In the genomic region with DNA sequence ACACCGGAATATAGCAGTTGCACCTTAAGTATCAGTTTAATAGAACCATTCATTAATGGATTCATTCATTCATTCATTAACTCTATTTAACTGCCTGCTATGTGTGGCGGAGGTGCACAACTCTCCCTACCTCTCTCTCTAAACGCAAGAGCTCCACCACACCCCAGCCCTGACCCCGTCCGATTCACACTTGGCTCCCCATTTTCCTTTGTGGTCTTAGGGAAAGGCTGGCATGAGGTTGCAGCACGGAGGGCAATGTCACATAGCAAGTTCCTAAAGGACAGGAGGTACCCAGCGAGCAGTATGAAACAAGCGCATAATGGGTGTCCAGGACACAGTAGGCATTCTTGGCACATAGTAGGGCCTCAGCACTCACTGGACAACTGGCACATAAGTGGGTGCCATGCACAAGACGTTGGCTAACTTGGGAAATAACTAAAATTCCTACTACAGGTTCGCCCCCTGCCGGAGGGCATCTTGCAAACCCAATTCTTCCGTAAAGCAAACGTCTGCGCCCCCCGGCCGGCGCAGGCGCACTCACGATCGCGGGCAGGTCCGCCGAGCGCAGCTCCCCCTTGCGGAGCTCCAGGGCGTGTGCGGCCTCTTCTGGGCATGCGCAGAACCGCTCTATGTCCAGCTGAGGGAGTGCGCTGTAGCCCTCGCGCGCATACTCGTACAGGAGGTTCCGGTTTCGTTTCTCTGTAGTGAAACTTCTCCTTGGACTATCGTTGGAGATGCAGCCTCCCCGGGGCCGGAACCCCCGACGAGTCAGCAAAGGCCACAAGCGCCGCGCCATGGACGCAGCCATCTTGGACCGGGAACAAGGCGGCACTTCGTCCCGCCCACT, we compare ENCODE assay signal across 8 cellular contexts. TPM values are rescaled to one million over a fixed set of nuclear protein-coding genes. Genes with fewer than 3 reads are reported as not detected.
DNase-seq lines count a peak whose midpoint lies in the region; ATAC-seq and TF ChIP-seq lines count a peak whose summit lies in the region.

A gene with protein sequence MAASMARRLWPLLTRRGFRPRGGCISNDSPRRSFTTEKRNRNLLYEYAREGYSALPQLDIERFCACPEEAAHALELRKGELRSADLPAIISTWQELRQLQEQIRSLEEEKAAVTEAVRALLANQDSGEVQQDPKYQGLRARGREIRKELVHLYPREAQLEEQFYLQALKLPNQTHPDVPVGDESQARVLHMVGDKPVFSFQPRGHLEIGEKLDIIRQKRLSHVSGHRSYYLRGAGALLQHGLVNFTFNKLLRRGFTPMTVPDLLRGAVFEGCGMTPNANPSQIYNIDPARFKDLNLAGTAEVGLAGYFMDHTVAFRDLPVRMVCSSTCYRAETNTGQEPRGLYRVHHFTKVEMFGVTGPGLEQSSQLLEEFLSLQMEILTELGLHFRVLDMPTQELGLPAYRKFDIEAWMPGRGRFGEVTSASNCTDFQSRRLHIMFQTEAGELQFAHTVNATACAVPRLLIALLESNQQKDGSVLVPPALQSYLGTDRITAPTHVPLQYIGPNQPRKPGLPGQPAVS (minus strand): TSS at position 835 of the 847 bp plus-strand sequence. CDS start 27 bp downstream, at position 808.

- no peaks in the 10 kb centered on the region for H3K9me3 ChIP-seq in BE2C

- CTCF ChIA-PET in activated CD4-positive, alpha-beta T cell treated with anti-CD3 and anti-CD28 coated beads for 36 hours (lab: Charles Lee) = interaction anchor here (0.6 to 2.3 kb wide), 50 partner anchors 9 to 805 kb away, joined by 3 to 23 read pairs (median 4); partner anchors contain the start of genes ACTN4, ECH1, FAM98C and NFKBIB

- ATAC-seq in HG03457 (IDR thresholded peaks at IDR 0.05; ENCODE audit: unreplicated experiment) = peak; percentile 45
- peak; percentile 69 for ATAC-seq in activated CD4-positive, alpha-beta T cell treated with anti-CD3 and anti-CD28 coated beads for 36 hours

- H3K27ac Mint-ChIP-seq in activated CD4-positive, alpha-beta T cell treated with anti-CD3 and anti-CD28 coated beads for 36 hours = peak within 1 kb of the TSS; percentile 92

- peak within 1 kb of the TSS; percentile 81 for H3K4me3 Mint-ChIP-seq in activated CD4-positive, alpha-beta T cell treated with anti-CD3 and anti-CD28 coated beads for 36 hours

- peaks cover 4% of the 10 kb centered on the region for H3K9me3 Mint-ChIP-seq in activated CD4-positive, alpha-beta T cell treated with anti-CD3 and anti-CD28 coated beads for 36 hours (ENCODE audit: low read depth)

- H3K4me3 ChIP-seq in BE2C (ENCODE audit: low read depth, low read length) = peak within 1 kb of the TSS; percentile 98
- H3K4me3 ChIP-seq in choroid plexus epithelial cell (ENCODE audit: low read depth, low read length) = peak within 1 kb of the TSS; percentile 91

- DNase-seq in BE2C (peak; percentile 92), GM19240 (ENCODE audit: insufficient read length, low spot score) (peak; percentile 92), NCI-H510A treated with DMSO at 0.1 percent for 48 hours (lab: John Stamatoyannopoulos, UW) (peak; percentile 95), choroid plexus epithelial cell (ENCODE audit: low read depth) (peak; percentile 96), kidney glomerular epithelial cell (lab: John Stamatoyannopoulos, UW) (peak; percentile 93)
- peak; percentile 95 for DNase-seq in activated CD4-positive, alpha-beta T cell treated with anti-CD3 and anti-CD28 coated beads for 36 hours
- peak; percentile 84 to 86 for DNase-seq in stimulated activated CD4-positive, alpha-beta T cell treated with anti-CD3 and anti-CD28 coated beads, Interleukin-15, amount 100 ng/mL, for 48 hours (ENCODE audit: low read depth in 2 of 2)

- POLR2A ChIA-PET in activated CD4-positive, alpha-beta T cell treated with anti-CD3 and anti-CD28 coated beads for 36 hours (lab: Charles Lee) = interaction anchor here (0.6 to 2.4 kb wide), 7 partner anchors 30 to 527 kb away, joined by 3 to 13 read pairs (median 3); partner anchors contain the start of genes ECH1, EIF3K, FAM98C and NFKBIB

- no peaks in the 10 kb centered on the region for H3K27me3 ChIP-seq in BE2C

- H3K4me1 ChIP-seq in BE2C = no peaks in the 10 kb centered on the region

- no peaks in the 10 kb centered on the region for H3K27me3 Mint-ChIP-seq in activated CD4-positive, alpha-beta T cell treated with anti-CD3 and anti-CD28 coated beads for 36 hours

- peaks cover 36% of the 10 kb centered on the region for H3K36me3 Mint-ChIP-seq in activated CD4-positive, alpha-beta T cell treated with anti-CD3 and anti-CD28 coated beads for 36 hours (ENCODE audit: low read depth)

- intact Hi-C loops in activated CD4-positive, alpha-beta T cell treated with anti-CD3 and anti-CD28 coated beads for 36 hours (cut with DNase I, micrococcal nuclease) = loop anchor here (1.0 to 5.0 kb wide), 26 partner anchors 19 to 1023 kb away; partner anchors contain the start of genes FAM98C (in 2 of the 2), NFKBIB (in 2 of the 2), SIRT2 (in 2 of the 2) and ACTN4 (in 1 of the 2)

- TF ChIP-seq CTCF in BE2C (IDR thresholded peaks at IDR 0.05; ENCODE audit: low read depth, low read length) = peak; percentile 97
- peak; percentile 88 for TF ChIP-seq CTCF in choroid plexus epithelial cell (conservative IDR thresholded peaks at IDR 0.05; ENCODE audit: low read depth, low read length)

- peaks cover 30% of the 10 kb centered on the region for H3K36me3 ChIP-seq in BE2C

- peaks cover 28% of the 10 kb centered on the region for H3K4me1 Mint-ChIP-seq in activated CD4-positive, alpha-beta T cell treated with anti-CD3 and anti-CD28 coated beads for 36 hours

RNA-seq across cellular contexts. Expression of the gene that starts here (rescaled TPM):
- 56.2 TPM for polyA plus RNA-seq in BE2C (2012; ENCODE audit: insufficient read depth, insufficient read length, low read depth)
- total RNA-seq in activated CD4-positive, alpha-beta T cell treated with anti-CD3 and anti-CD28 coated beads for 36 hours = 10 to 100 TPM; 36.7 to 39.4 TPM

Comparison
In these comparisons a context has a peak if more than half of its experiments do, and no peak if none do; other contexts are left out.
1. Peak in every context shown above with its lines: DNase-seq, ATAC-seq and H3K4me3 ChIP-seq.